In genomic region chr15:78047631-78048409, GRCh38 we compare ENCODE assay signal across 9 cellular contexts. TPM values are rescaled to one million over a fixed set of nuclear protein-coding genes. Genes with fewer than 3 reads are reported as not detected.
DNase-seq lines count a peak whose midpoint lies in the region; ATAC-seq and TF ChIP-seq lines count a peak whose summit lies in the region.
"Had no signal": no experiment of that assay in that cellular context is flagged by ENCODE, and none has a peak within 500 bp of the region (broad histone marks: within the 10 kb centered on the region; RNA-seq: fewer than 3 reads in every experiment).

No MANE protein-coding gene starts in this region.

- no peak for TF ChIP-seq CTCF in upper lobe of left lung (IDR thresholded peaks at IDR 0.05)

- peaks cover 69 to 88% (median 84%) of the 10 kb centered on the region in 4 donors for H3K4me1 ChIP-seq in upper lobe of left lung

- H3K4me3 ChIP-seq in upper lobe of left lung, result no peak overlapping the region

- no peaks in the 10 kb centered on the region for H3K9me3 Mint-ChIP-seq in activated naive CD4-positive, alpha-beta T cell treated with anti-CD3 and anti-CD28 coated beads, Interleukin-2, amount 50 U/mL, for 24 hours
- no peaks in the 10 kb centered on the region for H3K9me3 Mint-ChIP-seq in activated naive CD8-positive, alpha-beta T cell treated with anti-CD3 and anti-CD28 coated beads, Interleukin-2, amount 50 U/mL, for 24 hours

- ATAC-seq in activated naive CD8-positive, alpha-beta T cell treated with anti-CD3 and anti-CD28 coated beads, Interleukin-2, amount 50 U/mL, for 24 hours, result no peak
- peak; percentile 49 to 76 for ATAC-seq in upper lobe of left lung (ENCODE audit: low FRiP score in 2 of 2)
- ATAC-seq in HG03342 (IDR thresholded peaks at IDR 0.05; ENCODE audit: unreplicated experiment), result no peak
- no peak for ATAC-seq in GM21390 (IDR thresholded peaks at IDR 0.05; ENCODE audit: unreplicated experiment)

- peak overlapping the region; percentile 88 for H3K27ac Mint-ChIP-seq in activated naive CD4-positive, alpha-beta T cell treated with anti-CD3 and anti-CD28 coated beads, Interleukin-2, amount 50 U/mL, for 24 hours
- peak overlapping the region; percentile 85 for H3K27ac Mint-ChIP-seq in activated naive CD8-positive, alpha-beta T cell treated with anti-CD3 and anti-CD28 coated beads, Interleukin-2, amount 50 U/mL, for 24 hours

- H3K4me3 Mint-ChIP-seq in activated naive CD4-positive, alpha-beta T cell treated with anti-CD3 and anti-CD28 coated beads, Interleukin-2, amount 50 U/mL, for 24 hours, result peak overlapping the region; percentile 57
- H3K4me3 Mint-ChIP-seq in activated naive CD8-positive, alpha-beta T cell treated with anti-CD3 and anti-CD28 coated beads, Interleukin-2, amount 50 U/mL, for 24 hours, result peak overlapping the region; percentile 40

- H3K27ac ChIP-seq in upper lobe of left lung, result peak overlapping the region; percentile 57 to 78 (median 66)

- peaks cover 12% of the 10 kb centered on the region for H3K36me3 Mint-ChIP-seq in activated naive CD4-positive, alpha-beta T cell treated with anti-CD3 and anti-CD28 coated beads, Interleukin-2, amount 50 U/mL, for 24 hours
- H3K36me3 Mint-ChIP-seq in activated naive CD8-positive, alpha-beta T cell treated with anti-CD3 and anti-CD28 coated beads, Interleukin-2, amount 50 U/mL, for 24 hours (ENCODE audit: low read depth), result peaks cover 30% of the 10 kb centered on the region

- no peaks in the 10 kb centered on the region for H3K9me3 ChIP-seq in upper lobe of left lung

- peaks cover 1 to 20% (median 5%) of the 10 kb centered on the region in 4 donors for H3K36me3 ChIP-seq in upper lobe of left lung

- TF ChIP-seq EP300 in upper lobe of left lung (IDR thresholded peaks at IDR 0.05), result no peak

- peaks cover 93% of the 10 kb centered on the region for H3K4me1 Mint-ChIP-seq in activated naive CD4-positive, alpha-beta T cell treated with anti-CD3 and anti-CD28 coated beads, Interleukin-2, amount 50 U/mL, for 24 hours
- H3K4me1 Mint-ChIP-seq in activated naive CD8-positive, alpha-beta T cell treated with anti-CD3 and anti-CD28 coated beads, Interleukin-2, amount 50 U/mL, for 24 hours, result peaks cover 95% of the 10 kb centered on the region

- no peaks in the 10 kb centered on the region for H3K27me3 Mint-ChIP-seq in activated naive CD4-positive, alpha-beta T cell treated with anti-CD3 and anti-CD28 coated beads, Interleukin-2, amount 50 U/mL, for 24 hours
- H3K27me3 Mint-ChIP-seq in activated naive CD8-positive, alpha-beta T cell treated with anti-CD3 and anti-CD28 coated beads, Interleukin-2, amount 50 U/mL, for 24 hours, result no peaks in the 10 kb centered on the region

- no peaks in the 10 kb centered on the region for H3K27me3 ChIP-seq in upper lobe of left lung

- TF ChIP-seq POLR2A in upper lobe of left lung (IDR thresholded peaks at IDR 0.05), result no peak

- 23 to 28% methylated on average over 5 of the region's 5 CpGs for WGBS in upper lobe of left lung, 2 donors

- no peak for DNase-seq in activated naive CD4-positive, alpha-beta T cell treated with Interleukin-2 at 50 U/mL for 16 hours
- DNase-seq in activated naive CD8-positive, alpha-beta T cell treated with anti-CD3 and anti-CD28 coated beads, Interleukin-2, amount 50 U/mL, for 24 hours, result no peak
- peak; percentile 87 for DNase-seq in iris pigment epithelial cell (ENCODE audit: low read depth)
- DNase-seq in upper lobe of left lung, result peak in 1 of 2 donors; percentile 74
- no peak for DNase-seq in SK-N-DZ (ENCODE audit: low spot score)

RNA-seq across cellular contexts. Expression of gene TBC1D2B, which starts 29.7 kb away (rescaled TPM):
- 100 to 1,000 TPM in 1 of 6 donors, 10 to 100 TPM in 5; 31.5 to 103 (median 64.2) TPM for total RNA-seq in upper lobe of left lung
- 13.1 and 13.7 TPM in 2 replicates for polyA plus RNA-seq in SK-N-DZ (2014; cell fraction: cytosol; rRNA removed)
- polyA plus RNA-seq in SK-N-DZ (2014; cell fraction: nucleus; rRNA removed), result 15.9 and 26.6 TPM in 2 replicates

RNA-seq across cellular contexts. Expression of gene SH2D7, which starts 44.5 kb away (rescaled TPM):
- total RNA-seq in upper lobe of left lung, result under 1 TPM in 1 of 6 donors, not detected in 5; 0.09 TPM
- not detected in 2 replicates for polyA plus RNA-seq in SK-N-DZ (2014; cell fraction: cytosol; rRNA removed)
- not detected in 2 replicates for polyA plus RNA-seq in SK-N-DZ (2014; cell fraction: nucleus; rRNA removed)
- total RNA-seq: glomerular endothelial cell had no signal

Comparison
In these comparisons a context has a peak if more than half of its experiments do, and no peak if none do; other contexts are left out.
1. ATAC-seq: peak in upper lobe of left lung (2 of 2); none in activated naive CD8-positive, alpha-beta T cell treated with anti-CD3 and anti-CD28 coated beads, Interleukin-2, amount 50 U/mL, for 24 hours (single experiment), HG03342 (single experiment) and GM21390 (single experiment).